9 cellular contexts compared by ENCODE assay signal in genomic region chr11:119368121-119369034, GRCh38. TPM values are rescaled to one million over a fixed set of nuclear protein-coding genes. Genes with fewer than 3 reads are reported as not detected.
DNase-seq lines count a peak whose midpoint lies in the region; ATAC-seq and TF ChIP-seq lines count a peak whose summit lies in the region.
"Had no signal": no experiment of that assay in that cellular context is flagged by ENCODE, and none has a peak within 500 bp of the region (broad histone marks: within the 10 kb centered on the region; RNA-seq: fewer than 3 reads in every experiment).

No MANE protein-coding gene starts in this region.

- no peak for TF ChIP-seq CTCF in Caco-2 (IDR thresholded peaks at IDR 0.05; ENCODE audit: insufficient read depth in 1 of 2, low read depth in 1 of 2, low read length in 1 of 2, severe bottlenecking in 1 of 2, unreplicated experiment in 1 of 2)
- TF ChIP-seq CTCF in nephron (IDR thresholded peaks at IDR 0.05; ENCODE audit: unreplicated experiment in 3 of 3): no peak

- H3K4me3 ChIP-seq in Caco-2 (ENCODE audit: low read depth, low read length): peak overlapping the region; percentile 10

- no TSS peak for BruUV-seq in Caco-2 (replicated peaks; lab: Mats Ljungman, UMichigan)

- H3K9me3 Mint-ChIP-seq in Caco-2 (ENCODE audit: unreplicated experiment) (no peaks in the 10 kb centered on the region), nephron (no peaks in the 10 kb centered on the region)

- DNase-seq in Caco-2 (peak; percentile 87 to 89), NCI-H226 (peak; percentile 64), SHP77 treated with DMSO at 0.1 percent for 48 hours (lab: John Stamatoyannopoulos, UW) (no peak), NCI-H1930 (lab: John Stamatoyannopoulos, UW) (no peak)

- intact Hi-C loops in Caco-2 (cut with micrococcal nuclease; ENCODE audit: unreplicated experiment): loop anchor here (2.0 kb wide), 1 partner anchor 16 kb away; no protein-coding TSS in a partner anchor

- CTCF ChIA-PET in Caco-2 (lab: Charles Lee): interaction anchor here (0.8 to 11.8 kb wide), 11 partner anchors 10 to 166 kb away, joined by 3 to 220 read pairs (median 6); partner anchors contain the start of genes C1QTNF5, CBL, MCAM and USP2

- POLR2A ChIA-PET in Caco-2 (lab: Charles Lee): interaction anchor here (1.0 to 1.8 kb wide), 6 partner anchors 10 to 283 kb away, joined by 3 to 7 read pairs (median 4); partner anchors contain the start of genes C1QTNF5, HMBS and RNF26

- H3K27me3 Mint-ChIP-seq in Caco-2 (ENCODE audit: insufficient read depth, unreplicated experiment): no peaks in the 10 kb centered on the region
- peaks cover 32% of the 10 kb centered on the region for H3K27me3 Mint-ChIP-seq in nephron (ENCODE audit: low read depth)

- H3K4me3 Mint-ChIP-seq in Caco-2 (ENCODE audit: unreplicated experiment) (peak overlapping the region; percentile 69), nephron (peak overlapping the region; percentile 51 to 57 (median 52))

- H3K4me1 Mint-ChIP-seq in Caco-2 (ENCODE audit: low read depth, unreplicated experiment) (peaks cover 62% of the 10 kb centered on the region), nephron (peaks cover 78% of the 10 kb centered on the region)

- peak overlapping the region; percentile 93 for H3K27ac Mint-ChIP-seq in Caco-2 (ENCODE audit: unreplicated experiment)
- H3K27ac Mint-ChIP-seq in nephron: peak overlapping the region; percentile 73 to 92 (median 91)

- ATAC-seq in esophagus mucosa (peak; percentile 85), HG02870 (IDR thresholded peaks at IDR 0.05; ENCODE audit: unreplicated experiment) (no peak), HG03439 (IDR thresholded peaks at IDR 0.05; ENCODE audit: unreplicated experiment) (no peak)

- H3K27me3 ChIP-seq in Caco-2 (replicated peaks; ENCODE audit: control insufficient read depth, insufficient read depth, low read length): no peaks in the 10 kb centered on the region

- H3K9me3 ChIP-seq in Caco-2: no peaks in the 10 kb centered on the region

- H3K36me3 Mint-ChIP-seq in Caco-2 (ENCODE audit: insufficient read depth, unreplicated experiment): no peaks in the 10 kb centered on the region
- H3K36me3 Mint-ChIP-seq in nephron (ENCODE audit: low read depth): peaks cover 3% of the 10 kb centered on the region

- H3K36me3 ChIP-seq in Caco-2 (ENCODE audit: control insufficient read depth, insufficient read depth, low read length): no peaks in the 10 kb centered on the region

- H3K4me1 ChIP-seq in Caco-2: peaks cover 63% of the 10 kb centered on the region

RNA-seq across cellular contexts. Expression of gene USP2, which starts 13.1 kb away (rescaled TPM):
- total RNA-seq in Caco-2 (2022) (13.9 and 14.4 TPM in 2 replicates), esophagus mucosa (2.8 TPM)

RNA-seq across cellular contexts. Expression of gene MFRP, which starts 21.9 kb away (rescaled TPM):
- not detected in 2 replicates for total RNA-seq in Caco-2 (2022)
- total RNA-seq in esophagus mucosa: not detected
- total RNA-seq: endothelial cell of umbilical vein had no signal

RNA-seq across cellular contexts. Expression of gene C1QTNF5, which starts 27.7 kb away (rescaled TPM):
- total RNA-seq in Caco-2 (2022) (0.56 and 1.2 TPM in 2 replicates), esophagus mucosa (2.0 TPM)

RNA-seq across cellular contexts. Expression of gene RNF26, which starts 34.1 kb away (rescaled TPM):
- total RNA-seq in Caco-2 (2022) (85.8 and 92.7 TPM in 2 replicates), esophagus mucosa (22.2 TPM)

RNA-seq across cellular contexts. Expression of gene MCAM, which starts 51.4 kb away (rescaled TPM):
- total RNA-seq in Caco-2 (2022) (8.3 and 9.8 TPM in 2 replicates), esophagus mucosa (25.0 TPM)

Comparison
In these comparisons a context has a peak if more than half of its experiments do, and no peak if none do; other contexts are left out.
1. DNase-seq: peak in Caco-2 (2 of 2) and NCI-H226 (single experiment); none in SHP77 treated with DMSO at 0.1 percent for 48 hours (single experiment) and NCI-H1930 (0 of 2).